25 cellular contexts compared by ENCODE assay signal in the genomic region with DNA sequence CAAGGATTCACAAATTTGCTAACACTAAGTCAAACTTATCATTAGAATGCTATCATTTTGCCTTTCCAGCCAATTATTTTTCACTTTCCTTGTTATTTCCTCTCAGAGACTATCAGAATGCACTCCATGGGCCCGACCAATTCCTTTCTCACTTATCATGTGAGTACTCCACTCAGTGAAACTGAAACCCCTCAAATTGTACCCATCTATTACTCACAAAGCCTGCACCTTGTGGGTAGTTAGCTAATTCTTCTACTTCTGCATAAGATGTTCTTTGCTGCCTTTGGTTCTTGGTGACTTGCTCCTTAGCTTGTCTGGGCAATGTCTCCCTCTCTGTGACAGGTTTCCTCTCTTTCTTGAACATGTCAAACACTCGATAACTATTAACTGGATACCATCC. TPM values are rescaled to one million over a fixed set of nuclear protein-coding genes. Genes with fewer than 3 reads are reported as not detected.
DNase-seq lines count a peak whose midpoint lies in the region; ATAC-seq and TF ChIP-seq lines count a peak whose summit lies in the region.
"Had no signal": no experiment of that assay in that cellular context is flagged by ENCODE, and none has a peak within 500 bp of the region (broad histone marks: within the 10 kb centered on the region; RNA-seq: fewer than 3 reads in every experiment).

No MANE protein-coding gene starts in this region.

- intact Hi-C loops in PC-3 (cut with micrococcal nuclease), result no loop called here

- no TSS peak for BruUV-seq in PC-3 (replicated peaks; lab: Mats Ljungman, UMichigan)

- H3K27ac ChIP-seq in MM.1S (ENCODE audit: low read length), result no peak overlapping the region
- H3K27ac ChIP-seq in PC-3 (ENCODE audit: low read length), result no peak overlapping the region
- H3K27ac ChIP-seq: C4-2B, HL-60, Peyer's patch had no signal

- ATAC-seq in GM18505 (IDR thresholded peaks at IDR 0.05; ENCODE audit: unreplicated experiment) (peak; percentile 62), GM18909 (IDR thresholded peaks at IDR 0.05; ENCODE audit: poor library complexity, unreplicated experiment) (peak; percentile 68), HG02981 (IDR thresholded peaks at IDR 0.05; ENCODE audit: unreplicated experiment) (peak; percentile 56), PC-3 (no peak), HG03135 (IDR thresholded peaks at IDR 0.05; ENCODE audit: unreplicated experiment) (no peak)
- ATAC-seq: HepG2, K562, SK-N-SH treated with all-trans-retinoic acid at 6 μM for 48 hours had no signal

- CTCF ChIA-PET in PC-3 (lab: Charles Lee), result no interaction called here

- H3K9ac ChIP-seq in MM.1S (ENCODE audit: low read length) (no peak overlapping the region), PC-3 (ENCODE audit: low read length) (no peak overlapping the region)

- H3K79me2 ChIP-seq in MM.1S (ENCODE audit: low read length) (no peaks in the 10 kb centered on the region), PC-3 (ENCODE audit: low read length) (no peaks in the 10 kb centered on the region)

- H3K9me3 ChIP-seq in MM.1S (replicated peaks; ENCODE audit: insufficient read depth, low read length) (no peaks in the 10 kb centered on the region), PC-3 (ENCODE audit: low read length) (no peaks in the 10 kb centered on the region)
- H3K9me3 ChIP-seq: Peyer's patch had no signal

- H3K4me2 ChIP-seq in MM.1S (ENCODE audit: low read depth, low read length) (0 out of 2 replicates have a peak overlapping the region, but pooled peaks have one; percentile 6), PC-3 (ENCODE audit: low read length) (no peak overlapping the region)

- no peak overlapping the region for H2AFZ ChIP-seq in MM.1S (ENCODE audit: low read length)
- no peak overlapping the region for H2AFZ ChIP-seq in PC-3 (ENCODE audit: low read length)

- peak; percentile 60 for DNase-seq in MM.1S
- DNase-seq in PC-3, result no peak
- DNase-seq in NCI-H82 treated with DMSO at 0.1 percent for 48 hours (lab: John Stamatoyannopoulos, UW; ENCODE audit: unreplicated experiment), result no peak
- DNase-seq in activated CD4-positive, alpha-beta T cell treated with anti-CD3 and anti-CD28 coated beads for 4 hours, result no peak
- DNase-seq: AML-193; DMS79; H7; NCI-H1092 treated with DMSO at 0.1 percent for 48 hours; NCI-H1436 treated with DMSO at 0.1 percent for 48 hours; NCI-H1930; NCI-H510A; NK-92 treated with Interleukin-12 subunit alpha and Interleukin-12 subunit beta, amount 100 ng/mL, for 24 hours; Peyer's patch had no signal

- POLR2A ChIA-PET in PC-3 (lab: Charles Lee; ENCODE audit: unreplicated experiment), result no interaction called here

- TF ChIP-seq POLR2A in GM18505 (IDR thresholded peaks at IDR 0.05; ENCODE audit: borderline replicate concordance, extremely low read depth, insufficient read depth, insufficient read length), result no peak

- H3K27me3 ChIP-seq in MM.1S (replicated peaks; ENCODE audit: insufficient read depth, low read length), result no peaks in the 10 kb centered on the region
- no peaks in the 10 kb centered on the region for H3K27me3 ChIP-seq in PC-3 (ENCODE audit: low read length)
- H3K27me3 ChIP-seq: Peyer's patch had no signal

- H3F3A ChIP-seq in MM.1S (ENCODE audit: insufficient read depth, low read length), result 0 out of 2 replicates have a peak, but pooled peaks cover 5% of the 10 kb centered on the region
- no peaks in the 10 kb centered on the region for H3F3A ChIP-seq in PC-3 (ENCODE audit: low read length, unreplicated experiment)

- no peaks in the 10 kb centered on the region for H4K20me1 ChIP-seq in MM.1S (ENCODE audit: insufficient read depth, low read length)
- H4K20me1 ChIP-seq in PC-3 (ENCODE audit: low read length), result no peaks in the 10 kb centered on the region

- H3K4me3 ChIP-seq in MM.1S (ENCODE audit: low read length) (no peak overlapping the region), PC-3 (ENCODE audit: low read length) (no peak overlapping the region)
- H3K4me3 ChIP-seq: K562, Peyer's patch had no signal

- H3K4me1 ChIP-seq in MM.1S (ENCODE audit: low read length) (peaks cover 13% of the 10 kb centered on the region), PC-3 (ENCODE audit: insufficient read depth, low read length) (no peaks in the 10 kb centered on the region)
- H3K4me1 ChIP-seq: Peyer's patch had no signal

- TF ChIP-seq CTCF in MM.1S (IDR thresholded peaks at IDR 0.05; ENCODE audit: low read length), result no peak
- no peak for TF ChIP-seq CTCF in PC-3 (conservative IDR thresholded peaks at IDR 0.05; ENCODE audit: low read depth, low read length)

- H3K36me3 ChIP-seq in MM.1S (replicated peaks; ENCODE audit: insufficient read depth, low read length), result no peaks in the 10 kb centered on the region
- no peaks in the 10 kb centered on the region for H3K36me3 ChIP-seq in PC-3 (ENCODE audit: low read depth, low read length)
- H3K36me3 ChIP-seq: Peyer's patch had no signal

- no peaks in the 10 kb centered on the region for H3K9me2 ChIP-seq in MM.1S (replicated peaks; ENCODE audit: insufficient read depth, low read length)
- no peaks in the 10 kb centered on the region for H3K9me2 ChIP-seq in PC-3 (replicated peaks; ENCODE audit: low read length)

RNA-seq across cellular contexts. Expression of a gene that starts 35.2 kb away (rescaled TPM):
- total RNA-seq in PC-3 (2014; rRNA removed), result 0.17 TPM in 1 of 2 replicates, not detected in the other
- total RNA-seq: A172, H7, HT-29, K562, LHCN-M2, Peyer's patch had no signal

Comparison
In these comparisons a context has a peak if more than half of its experiments do, and no peak if none do; other contexts are left out.
1. ATAC-seq: peak in GM18505 (single experiment), GM18909 (single experiment) and HG02981 (single experiment); none in PC-3 (single experiment) and HG03135 (single experiment).